Comparison of ENCODE assay signal across 11 cellular contexts in genomic region chr3:168534761-168535160, GRCh38.
"Had no signal": no experiment of that assay in that cellular context is flagged by ENCODE, and none has a peak within 500 bp of the region (broad histone marks: within the 10 kb centered on the region; RNA-seq: fewer than 3 reads in every experiment).

No MANE protein-coding gene starts in this region.

- H3K27ac Mint-ChIP-seq: activated CD4-positive, alpha-beta T cell treated with anti-CD3 and anti-CD28 coated beads, Interleukin-2, amount 10 ng/mL, durations not matched to agents 7 days and 5 days had no signal

- H3K9me3 Mint-ChIP-seq: activated CD4-positive, alpha-beta T cell treated with anti-CD3 and anti-CD28 coated beads, Interleukin-2, amount 10 ng/mL, durations not matched to agents 7 days and 5 days had no signal

- H3K9me3 ChIP-seq: adrenal gland, thyroid gland, uterus had no signal

- H3K27me3 ChIP-seq: adrenal gland, hepatocyte, thyroid gland, uterus had no signal

- DNase-seq: activated CD4-positive, alpha-beta T cell treated with anti-CD3 and anti-CD28 coated beads, Interleukin-2, amount 10 ng/mL, durations not matched to agents 7 days and 5 days; activated CD4-positive, CD25-positive, alpha-beta regulatory T cell; activated naive CD4-positive, alpha-beta T cell treated with anti-CD3 and anti-CD28 coated beads, Interleukin-2, amount 50 U/mL, for 16 hours; adrenal gland; central memory CD4-positive, alpha-beta T cell; cortex of kidney; effector CD8-positive, alpha-beta T cell; thyroid gland; uterus had no signal

- H3K4me1 ChIP-seq: adrenal gland, parathyroid adenoma, thyroid gland, uterus had no signal

- H3K4me3 ChIP-seq: adrenal gland, hepatocyte, thyroid gland, uterus had no signal

- H3K4me3 Mint-ChIP-seq: activated CD4-positive, alpha-beta T cell treated with anti-CD3 and anti-CD28 coated beads, Interleukin-2, amount 10 ng/mL, durations not matched to agents 7 days and 5 days had no signal

- H3K27ac ChIP-seq: adrenal gland, hepatocyte, parathyroid adenoma, thyroid gland, uterus had no signal

- H3K36me3 ChIP-seq: adrenal gland, thyroid gland, uterus had no signal

- H3K4me1 Mint-ChIP-seq: activated CD4-positive, alpha-beta T cell treated with anti-CD3 and anti-CD28 coated beads, Interleukin-2, amount 10 ng/mL, durations not matched to agents 7 days and 5 days had no signal
